18 cellular contexts compared by ENCODE assay signal in genomic region chr7:103902917-103903316, GRCh38.
DNase-seq lines count a peak whose midpoint lies in the region; TF ChIP-seq lines count a peak whose summit lies in the region.
"Had no signal": no experiment of that assay in that cellular context is flagged by ENCODE, and none has a peak within 500 bp of the region (broad histone marks: within the 10 kb centered on the region; RNA-seq: fewer than 3 reads in every experiment).

No MANE protein-coding gene starts in this region.

- H3K9ac ChIP-seq in SK-N-SH = no peak overlapping the region
- H3K9ac ChIP-seq: BLaER1 treated with 17β-estradiol and CSF1 and Interleukin-3, amounts not matched to agents 10 nM and 100 nM; GM23248 had no signal

- H3K27ac ChIP-seq in SK-N-SH (ENCODE audit: low read depth in 2 of 2, low read length in 1 of 2) = no peak overlapping the region
- H3K27ac ChIP-seq in mesodermal cell (ENCODE audit: low read depth, low read length, severe bottlenecking) = peak overlapping the region; percentile 13
- H3K27ac ChIP-seq: A549; BLaER1 treated with 17β-estradiol and CSF1 and Interleukin-3, amounts not matched to agents 10 nM and 100 nM; GM23248 had no signal

- POLR2A ChIA-PET in SK-N-SH (lab: Yijun Ruan, JAX) = no interaction called here

- no peaks in the 10 kb centered on the region for H3K9me2 ChIP-seq in SK-N-SH

- H3F3A ChIP-seq in SK-N-SH (replicated peaks; ENCODE audit: insufficient read depth) = no peaks in the 10 kb centered on the region

- CTCF ChIA-PET in SK-N-SH (lab: Yijun Ruan, JAX) = no interaction called here

- WGBS in SK-N-SH (ENCODE audit: low lambda C conversion rate) = 45% methylated on average over 3 of the region's 3 CpGs
- WGBS in mesodermal cell (ENCODE audit: insufficient coverage in 2 of 2), 2 experiments = 83 to 86% methylated on average over 1 to 2 of the region's 3 CpGs

- H3K4me1 ChIP-seq in SK-N-SH (ENCODE audit: control insufficient read depth in 1 of 2, insufficient read depth in 2 of 2, low read depth in 1 of 2, low read length in 1 of 2) = no peaks in the 10 kb centered on the region
- H3K4me1 ChIP-seq in mesodermal cell (ENCODE audit: control insufficient read depth, insufficient read depth, low read length, poor library complexity, severe bottlenecking) = no peaks in the 10 kb centered on the region
- H3K4me1 ChIP-seq: A549 had no signal

- H2AFZ ChIP-seq in SK-N-SH (ENCODE audit: low read depth) = peak overlapping the region; percentile 32; the same call in 1 of the 2 replicates
- H2AFZ ChIP-seq: GM23248 had no signal

- H3K4me3 ChIP-seq in SK-N-SH (ENCODE audit: low read depth in 2 of 2, low read length in 1 of 2) (no peak overlapping the region), choroid plexus epithelial cell (ENCODE audit: low read depth, low read length) (no peak overlapping the region), mesodermal cell (ENCODE audit: extremely low read depth, insufficient read depth, low read length, poor library complexity, severe bottlenecking) (no peak overlapping the region)
- H3K4me3 ChIP-seq: A549; BLaER1 treated with 17β-estradiol and CSF1 and Interleukin-3, amounts not matched to agents 10 nM and 100 nM; GM23248 had no signal

- no peak for TF ChIP-seq EP300 in SK-N-SH (IDR thresholded peaks at IDR 0.05; ENCODE audit: borderline replicate concordance in 1 of 2, low read depth in 1 of 2, low read length in 1 of 2)

- DNase-seq in Daoy (ENCODE audit: low read depth) = peak; percentile 64
- no peak for DNase-seq in SK-N-SH
- peak; percentile 7 for DNase-seq in choroid plexus epithelial cell (ENCODE audit: low read depth)
- no peak for DNase-seq in GDM1 (lab: John Stamatoyannopoulos, UW)
- no peak for DNase-seq in germinal center (ENCODE audit: low spot score)
- no peak for DNase-seq in NCI-H526 treated with DMSO at 0.1 percent for 48 hours (lab: John Stamatoyannopoulos, UW)
- DNase-seq: CD8-positive, alpha-beta memory T cell; DND-41; GF-D8; GM23248; KG1; NCI-H1436 treated with DMSO at 0.1 percent for 48 hours; NCI-H2029 treated with DMSO at 0.1 percent for 48 hours; NCI-H774; PC-3 had no signal

- no peaks in the 10 kb centered on the region for H3K9me3 ChIP-seq in SK-N-SH
- H3K9me3 ChIP-seq in mesodermal cell (ENCODE audit: control insufficient read depth, low read length) = no peaks in the 10 kb centered on the region
- H3K9me3 ChIP-seq: A549; BLaER1 treated with 17β-estradiol and CSF1 and Interleukin-3, amounts not matched to agents 10 nM and 100 nM had no signal

- TF ChIP-seq CTCF in SK-N-SH (IDR thresholded peaks at IDR 0.05) (no peak), choroid plexus epithelial cell (conservative IDR thresholded peaks at IDR 0.05; ENCODE audit: low read depth, low read length) (no peak)

- no peaks in the 10 kb centered on the region for H3K79me2 ChIP-seq in SK-N-SH (ENCODE audit: insufficient read depth)

- no peaks in the 10 kb centered on the region for H4K20me1 ChIP-seq in SK-N-SH (ENCODE audit: insufficient read depth)
- H4K20me1 ChIP-seq: BLaER1 treated with 17β-estradiol and CSF1 and Interleukin-3, amounts not matched to agents 10 nM and 100 nM had no signal

- H3K27me3 ChIP-seq in SK-N-SH (ENCODE audit: insufficient read depth) = 0 out of 2 replicates have a peak, but pooled peaks cover 7% of the 10 kb centered on the region
- H3K27me3 ChIP-seq: BLaER1 treated with 17β-estradiol and CSF1 and Interleukin-3, amounts not matched to agents 10 nM and 100 nM had no signal

- H3K36me3 ChIP-seq in SK-N-SH (replicated peaks in 1 of 2; ENCODE audit: control insufficient read depth in 1 of 2, insufficient read depth in 2 of 2, low read length in 1 of 2) (no peaks in the 10 kb centered on the region), mesodermal cell (ENCODE audit: control insufficient read depth, insufficient read depth, low read length) (no peaks in the 10 kb centered on the region)
- H3K36me3 ChIP-seq: BLaER1 treated with 17β-estradiol and CSF1 and Interleukin-3, amounts not matched to agents 10 nM and 100 nM had no signal

- H3K4me2 ChIP-seq in SK-N-SH = no peak overlapping the region
- H3K4me2 ChIP-seq: A549 had no signal

- no peak for TF ChIP-seq RAD21 in SK-N-SH (IDR thresholded peaks at IDR 0.05; ENCODE audit: low read length)

TF ChIP-seq in SK-N-SH, 30 proteins besides CTCF, POLR2A, EP300 and RAD21:
- TF ChIP-seq USF1 (IDR thresholded peaks at IDR 0.05; ENCODE audit: borderline replicate concordance, low read depth) (no peak), ELF1 (IDR thresholded peaks at IDR 0.05) (no peak), FOXM1 (IDR thresholded peaks at IDR 0.05; ENCODE audit: low read depth) (no peak), FOXJ3 (CRISPR knock-in tag; IDR thresholded peaks at IDR 0.05) (no peak), RCOR1 (IDR thresholded peaks at IDR 0.05; ENCODE audit: low read length) (no peak), RXRA (IDR thresholded peaks at IDR 0.05; ENCODE audit: borderline replicate concordance, low read depth) (no peak), CHD2 (IDR thresholded peaks at IDR 0.05; ENCODE audit: low read length, partially characterized antibody) (no peak), NRF1 (IDR thresholded peaks at IDR 0.05; ENCODE audit: low read depth, low read length) (no peak), MAX (IDR thresholded peaks at IDR 0.05; ENCODE audit: low read depth) (no peak), GATA2 (CRISPR knock-in tag; IDR thresholded peaks at IDR 0.05) (no peak), GABPA (IDR thresholded peaks at IDR 0.05; ENCODE audit: low read depth) (no peak), FOSL2 (IDR thresholded peaks at IDR 0.05; ENCODE audit: borderline replicate concordance, low read depth) (no peak), SIN3A (IDR thresholded peaks at IDR 0.05; ENCODE audit: borderline replicate concordance, low read depth, low read length) (no peak), USF2 (IDR thresholded peaks at IDR 0.05; ENCODE audit: borderline replicate concordance, low read depth, low read length) (no peak), EZH2phosphoT487 (IDR thresholded peaks at IDR 0.05; ENCODE audit: borderline replicate concordance, low read depth) (no peak), RFX5 (IDR thresholded peaks at IDR 0.05; ENCODE audit: low read length) (no peak)

Comparison
In these comparisons a context has a peak if more than half of its experiments do, and no peak if none do; other contexts are left out.
1. DNase-seq: peak in Daoy (single experiment) and choroid plexus epithelial cell (single experiment); none in SK-N-SH (single experiment), GDM1 (single experiment), germinal center (single experiment) and NCI-H526 treated with DMSO at 0.1 percent for 48 hours (single experiment).